Comparison of ENCODE assay signal across 18 cellular contexts in the genomic region with DNA sequence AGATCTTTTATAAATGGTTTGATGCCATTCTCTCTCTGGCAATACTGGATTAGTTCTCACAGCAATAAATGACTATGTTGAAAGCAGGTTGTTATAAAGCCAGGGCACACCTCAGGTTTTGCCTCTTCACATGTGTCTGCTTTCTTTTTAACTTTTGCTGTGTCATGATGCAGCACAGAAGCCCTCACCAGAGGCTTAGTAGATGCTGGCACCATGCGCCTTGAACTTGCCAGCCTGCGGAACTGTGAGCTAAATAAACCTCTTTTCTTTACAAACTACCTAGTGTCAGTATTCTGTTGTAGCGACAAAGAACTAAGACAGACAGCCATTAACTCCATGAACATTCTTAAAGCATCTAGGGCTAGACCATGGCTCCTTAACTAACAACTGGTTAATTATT. TPM values are rescaled to one million over a fixed set of nuclear protein-coding genes. Genes with fewer than 3 reads are reported as not detected.
A peak's percentile ranks its signal among the peaks of the same experiment; 100 is the strongest.
DNase-seq lines count a peak whose midpoint lies in the region; ATAC-seq and TF ChIP-seq lines count a peak whose summit lies in the region.
"Had no signal": no experiment of that assay in that cellular context is flagged by ENCODE, and none has a peak within 500 bp of the region (broad histone marks: within the 10 kb centered on the region; RNA-seq: fewer than 3 reads in every experiment).

No MANE protein-coding gene starts in this region.

- H3K27me3 ChIP-seq in PC-9 (ENCODE audit: insufficient read depth, low read depth): no peaks in the 10 kb centered on the region; the same call in 1 of the 2 replicates
- H3K27me3 ChIP-seq: BLaER1 treated with 17β-estradiol and CSF1 and Interleukin-3, amounts not matched to agents 10 nM and 100 nM had no signal

- no peak for TF ChIP-seq CTCF in HEK293 (tag by site-specific recombination; IDR thresholded peaks at IDR 0.05)
- TF ChIP-seq CTCF in PC-9 (conservative IDR thresholded peaks at IDR 0.05): no peak

- no peaks in the 10 kb centered on the region for H3K4me1 ChIP-seq in HEK293 (ENCODE audit: control insufficient read depth, insufficient read depth, low read length)
- H3K4me1 ChIP-seq in PC-9 (replicated peaks; ENCODE audit: insufficient read depth): no peaks in the 10 kb centered on the region
- H3K4me1 ChIP-seq: A549; BLaER1 treated with 17β-estradiol and CSF1 and Interleukin-3, amounts not matched to agents 10 nM and 100 nM; Caco-2 had no signal

- DNase-seq in DMS53 (lab: John Stamatoyannopoulos, UW) (peak; percentile 59), PC-9 (no peak)
- DNase-seq in activated CD4-positive, alpha-beta T cell treated with anti-CD3 and anti-CD28 coated beads, Interleukin-2, amount 50 U/mL, for 1 hour: no peak
- no peak for DNase-seq in activated naive CD4-positive, alpha-beta T cell (lab: John Stamatoyannopoulos, UW)
- DNase-seq: AML-193; Caco-2; Calu3; CD4-positive, alpha-beta T cell; CD8-positive, alpha-beta T cell; DMS79 treated with DMSO at 0.1 percent for 48 hours; GF-D8 had no signal

- H2AFZ ChIP-seq in PC-9: 0 out of 2 replicates have a peak overlapping the region, but pooled peaks have one; percentile 20

- BruUV-seq in PC-9 (replicated peaks; lab: Mats Ljungman, UMichigan): no TSS peak

- H3K9me2 ChIP-seq in PC-9 (ENCODE audit: insufficient read depth): no peaks in the 10 kb centered on the region

- H3K4me3 ChIP-seq in HEK293 (ENCODE audit: low read depth, low read length) (no peak overlapping the region), PC-9 (no peak overlapping the region)
- H3K4me3 ChIP-seq: A549; BLaER1 treated with 17β-estradiol and CSF1 and Interleukin-3, amounts not matched to agents 10 nM and 100 nM had no signal

- H3K36me3 ChIP-seq in HEK293 (ENCODE audit: control insufficient read depth in 2 of 2, insufficient read depth in 1 of 2, low read length in 2 of 2) (no peaks in the 10 kb centered on the region), PC-9 (ENCODE audit: low read depth) (no peaks in the 10 kb centered on the region)
- H3K36me3 ChIP-seq: BLaER1 treated with 17β-estradiol and CSF1 and Interleukin-3, amounts not matched to agents 10 nM and 100 nM had no signal

- POLR2A ChIA-PET in HEK293 (lab: Yijun Ruan, JAX) (no interaction called here), PC-9 (lab: Charles Lee; ENCODE audit: unreplicated experiment) (no interaction called here)

- no peaks in the 10 kb centered on the region for H4K20me1 ChIP-seq in PC-9 (ENCODE audit: insufficient read depth)
- H4K20me1 ChIP-seq: BLaER1 treated with 17β-estradiol and CSF1 and Interleukin-3, amounts not matched to agents 10 nM and 100 nM had no signal

- intact Hi-C loops in PC-9 (cut with micrococcal nuclease; ENCODE audit: unreplicated experiment): no loop called here

- H3F3A ChIP-seq in PC-9 (ENCODE audit: insufficient read depth, low read depth): no peaks in the 10 kb centered on the region

- no peak for ATAC-seq in GM18511 (IDR thresholded peaks at IDR 0.05; ENCODE audit: unreplicated experiment)
- ATAC-seq: A549; CD8-positive, alpha-beta T cell had no signal

- no peak overlapping the region for H3K27ac ChIP-seq in HEK293 (ENCODE audit: extremely low read depth, low read depth, low read length)
- no peak overlapping the region for H3K27ac ChIP-seq in PC-9
- H3K27ac ChIP-seq: 22Rv1; A549; BLaER1 treated with 17β-estradiol and CSF1 and Interleukin-3, amounts not matched to agents 10 nM and 100 nM; C4-2B had no signal

- no peaks in the 10 kb centered on the region for H3K79me2 ChIP-seq in PC-9 (ENCODE audit: low read depth)

- CTCF ChIA-PET in HEK293 (lab: Yijun Ruan, JAX) (no interaction called here), PC-9 (lab: Charles Lee) (no interaction called here)

- no peaks in the 10 kb centered on the region for H3K9me3 ChIP-seq in HEK293 (ENCODE audit: control insufficient read depth, insufficient read depth, low read depth, low read length)
- H3K9me3 ChIP-seq in PC-9 (ENCODE audit: insufficient read depth, low read depth): no peaks in the 10 kb centered on the region
- H3K9me3 ChIP-seq: Caco-2 had no signal

- H3K4me2 ChIP-seq in PC-9: no peak overlapping the region
- H3K4me2 ChIP-seq: A549; BLaER1 treated with 17β-estradiol and CSF1 and Interleukin-3, amounts not matched to agents 10 nM and 100 nM had no signal

TF ChIP-seq in HEK293, 187 proteins besides CTCF, POLR2A, EP300 and RAD21:
- TF ChIP-seq ZBTB1 (tag by site-specific recombination; IDR thresholded peaks at IDR 0.05) (no peak), ZNF248 (tag by site-specific recombination; IDR thresholded peaks at IDR 0.05) (no peak), ZNF184 (tag by site-specific recombination; IDR thresholded peaks at IDR 0.05) (no peak), SETDB1 (IDR thresholded peaks at IDR 0.05; ENCODE audit: insufficient read length, low read length) (peak; percentile 49)

RNA-seq across cellular contexts. Expression of gene GPR63, which starts 15.3 kb away (rescaled TPM):
- 1.3 and 1.9 TPM in 2 replicates for total RNA-seq in PC-9 (2021)
- total RNA-seq: A172; CD8-positive, alpha-beta T cell had no signal

RNA-seq across cellular contexts. Expression of gene NDUFAF4, which starts 45.1 kb away (rescaled TPM):
- total RNA-seq in PC-9 (2021): 32.1 and 35.7 TPM in 2 replicates
